Comparison of ENCODE assay signal across 8 cellular contexts in the genomic region with DNA sequence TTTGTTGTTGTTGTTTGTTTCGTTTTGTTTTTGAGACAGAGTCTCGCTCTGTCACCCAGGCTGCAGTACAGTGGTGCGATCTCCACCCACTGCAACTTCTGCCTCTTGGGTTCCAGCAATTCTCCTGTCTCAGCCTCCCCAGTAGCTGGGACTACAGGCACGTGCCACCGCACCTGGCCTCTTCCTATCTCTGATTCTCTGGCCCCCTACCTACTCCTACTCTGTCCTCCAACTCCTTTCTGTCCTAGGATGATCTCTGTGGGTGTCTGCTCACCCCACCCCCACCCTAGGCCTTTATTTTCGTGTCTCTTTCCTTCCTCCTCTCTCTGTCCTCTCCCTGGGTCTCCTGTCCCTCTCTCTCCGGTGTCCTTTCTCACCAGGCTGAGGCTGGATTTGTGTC. TPM values are rescaled to one million over a fixed set of nuclear protein-coding genes. Genes with fewer than 3 reads are reported as not detected.
DNase-seq lines count a peak whose midpoint lies in the region; ATAC-seq, FAIRE-seq and TF ChIP-seq lines count a peak whose summit lies in the region.

No MANE protein-coding gene starts in this region.

- H3K23ac ChIP-seq in mesendoderm (ENCODE audit: low read length): no peak overlapping the region

- no peak for TF ChIP-seq RAD21 in A549 (conservative IDR thresholded peaks at IDR 0.05 in 1 of 2, IDR thresholded peaks at IDR 0.05 in 1 of 2)

- peak overlapping the region; percentile 99 for H3K27ac Mint-ChIP-seq in activated naive CD4-positive, alpha-beta T cell treated with anti-CD3 and anti-CD28 coated beads, Interleukin-2, amount 50 U/mL, for 72 hours

- ATAC-seq in A549: no peak
- no peak for ATAC-seq in activated naive CD4-positive, alpha-beta T cell treated with anti-CD3 and anti-CD28 coated beads, Interleukin-2, amount 50 U/mL, for 72 hours

- no peak overlapping the region for H3K4ac ChIP-seq in mesendoderm (ENCODE audit: low read depth, low read length)

- peak overlapping the region; percentile 73 for H3K4me2 ChIP-seq in A549
- peak overlapping the region; percentile 4 for H3K4me2 ChIP-seq in mesendoderm (ENCODE audit: low read length)

- H3K56ac ChIP-seq in mesendoderm (ENCODE audit: low read length): no peak overlapping the region

- no peak overlapping the region for H2BK5ac ChIP-seq in mesendoderm (ENCODE audit: low read length)

- H4K5ac ChIP-seq in mesendoderm (ENCODE audit: low read length): no peak overlapping the region

- no peaks in the 10 kb centered on the region for H3K27me3 ChIP-seq in H7 (ENCODE audit: control insufficient read depth, insufficient read depth, low read length)
- no peaks in the 10 kb centered on the region for H3K27me3 ChIP-seq in mesendoderm (ENCODE audit: insufficient read depth, low read length, poor library complexity)

- TF ChIP-seq EP300 in A549 (IDR thresholded peaks at IDR 0.05): no peak

- H2BK120ac ChIP-seq in mesendoderm (ENCODE audit: low read depth, low read length): no peak overlapping the region

- H3K4me1 ChIP-seq in A549: peaks cover 16% of the 10 kb centered on the region
- no peaks in the 10 kb centered on the region for H3K4me1 ChIP-seq in mesendoderm (ENCODE audit: control insufficient read depth, low read depth, low read length)

- peak overlapping the region in 1 of 2 experiments; percentile 89; a peak in 3 of 6 replicates for H3K27ac ChIP-seq in A549
- no peak overlapping the region for H3K27ac ChIP-seq in mesendoderm (ENCODE audit: low read depth, low read length)

- CTCF ChIA-PET in A549 (lab: Yijun Ruan, JAX): interaction anchor here (0.6 to 19.0 kb wide), 6 partner anchors 21 to 478 kb away, joined by 3 to 244 read pairs (median 48); partner anchors contain the start of genes FLT3LG, GFY and KASH5

- no peak overlapping the region for H2BK15ac ChIP-seq in mesendoderm (replicated peaks; ENCODE audit: low read depth)

- peaks cover 7% of the 10 kb centered on the region for H3K36me3 ChIP-seq in H7 (replicated peaks; ENCODE audit: control insufficient read depth, insufficient read depth, low read length)
- H3K36me3 ChIP-seq in mesendoderm (ENCODE audit: control insufficient read depth, insufficient read depth, low read length): peaks cover 5% of the 10 kb centered on the region

- POLR2A ChIA-PET in A549 (lab: Yijun Ruan, JAX): interaction anchor here (0.7 kb wide), 1 partner anchor 44 kb away, joined by 3 read pairs; no protein-coding TSS in a partner anchor

- FAIRE-seq in A549 (lab: Jason Lieb, UNC) (no peak), H54 (lab: Jason Lieb, UNC) (no peak)

- TF ChIP-seq CTCF in A549 (IDR thresholded peaks at IDR 0.05): no peak

- H3K4me3 ChIP-seq in A549 (peak overlapping the region; percentile 72), H7 (ENCODE audit: insufficient read depth, low read depth, low read length) (no peak overlapping the region), mesendoderm (ENCODE audit: low read length) (no peak overlapping the region)

- peaks cover 11% of the 10 kb centered on the region for H3K79me1 ChIP-seq in mesendoderm (ENCODE audit: low read length)

- H3K36me3 Mint-ChIP-seq in activated naive CD4-positive, alpha-beta T cell treated with anti-CD3 and anti-CD28 coated beads, Interleukin-2, amount 50 U/mL, for 72 hours: peaks cover 11 to 48% of the 10 kb centered on the region in 2 donors

- H3K79me2 ChIP-seq in mesendoderm (ENCODE audit: control insufficient read depth, insufficient read depth, low read length): peaks cover 6% of the 10 kb centered on the region

- DNase-seq in A549 (ENCODE audit: low read depth in 1 of 2, low spot score in 1 of 2): no peak
- DNase-seq in H7: peak; percentile 3
- DNase-seq in activated naive CD4-positive, alpha-beta T cell treated with anti-CD3 and anti-CD28 coated beads, Interleukin-2, amount 50 U/mL, for 72 hours (ENCODE audit: low spot score in 2 of 2): no peak
- DNase-seq in mesendoderm: no peak
- no peak for DNase-seq in epidermal melanocyte (ENCODE audit: insufficient read length, low spot score)
- no peak for DNase-seq in H54 (ENCODE audit: insufficient read length, low spot score)
- no peak for DNase-seq in NCI-H2107 (lab: John Stamatoyannopoulos, UW)
- DNase-seq in SKM-1 treated with dmso at 0.1 percent for 144 hours (lab: John Stamatoyannopoulos, UW; ENCODE audit: unreplicated experiment): no peak

- H3K9ac ChIP-seq in mesendoderm (ENCODE audit: low read length): peak overlapping the region; percentile 23

- TF ChIP-seq POLR2A in A549 (IDR thresholded peaks at IDR 0.05; ENCODE audit: low read length): no peak
- no peak for TF ChIP-seq POLR2A in H54 (IDR thresholded peaks at IDR 0.05; ENCODE audit: low read depth, low read length)

- no peaks in the 10 kb centered on the region for H3K9me3 Mint-ChIP-seq in activated naive CD4-positive, alpha-beta T cell treated with anti-CD3 and anti-CD28 coated beads, Interleukin-2, amount 50 U/mL, for 72 hours

- no peak overlapping the region for H2AK5ac ChIP-seq in mesendoderm (ENCODE audit: low read length)

- 90% methylated on average over 7 of the region's 7 CpGs for WGBS in A549 (ENCODE audit: missing lambda C conversion rate)
- WGBS in mesendoderm (ENCODE audit: extremely low coverage, insufficient coverage, low lambda C conversion rate): no CpG with 5 or more reads among the region's 7 CpGs

- H3K9me3 ChIP-seq in A549: no peaks in the 10 kb centered on the region

- no peak overlapping the region for H4K8ac ChIP-seq in mesendoderm (ENCODE audit: low read depth, low read length)

- H3K18ac ChIP-seq in mesendoderm (ENCODE audit: low read length): no peak overlapping the region

TF ChIP-seq in A549, 52 proteins besides CTCF, POLR2A, EP300 and RAD21 (continues in another document):
- TF ChIP-seq ESRRA (IDR thresholded peaks at IDR 0.05; ENCODE audit: borderline replicate concordance, low read length) (no peak), KDM5A (IDR thresholded peaks at IDR 0.05) (no peak), CBX2 (IDR thresholded peaks at IDR 0.05; ENCODE audit: borderline replicate concordance, low read depth) (no peak)
- TF ChIP-seq, protein P1, sequence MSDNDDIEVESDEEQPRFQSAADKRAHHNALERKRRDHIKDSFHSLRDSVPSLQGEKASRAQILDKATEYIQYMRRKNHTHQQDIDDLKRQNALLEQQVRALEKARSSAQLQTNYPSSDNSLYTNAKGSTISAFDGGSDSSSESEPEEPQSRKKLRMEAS (IDR thresholded peaks at IDR 0.05): no peak

RNA-seq across cellular contexts. Expression of gene PIH1D1, which starts 1.2 kb away (rescaled TPM):
- polyA plus RNA-seq in A549 (2011; rRNA removed): 74.1 and 89.7 TPM in 2 replicates
- polyA plus RNA-seq in A549 (2012; cell fraction: cytosol; rRNA removed): 92.0 and 116 TPM in 2 replicates
- 177 and 228 TPM in 2 replicates for polyA plus RNA-seq in A549 (2012; cell fraction: nucleus; rRNA removed)
- polyA plus RNA-seq in A549 (2017; fragmentation: RNase III; extraction: RNeasy Plus Mini Kit Qiagen cat#74134 plus additional on column Dnase treatment): 96.8 to 114 TPM (median 113 TPM) in 3 replicates
- 58.1 and 66.8 TPM in 2 replicates for polyA minus RNA-seq in A549 (2011; rRNA and poly(A)+ RNA removed)
- 172 and 194 TPM in 2 replicates for total RNA-seq in H7 (2014; rRNA removed; shearing (Covaris generic))
- total RNA-seq in activated naive CD4-positive, alpha-beta T cell treated with anti-CD3 and anti-CD28 coated beads, Interleukin-2, amount 50 U/mL, for 72 hours: 100 to 1,000 TPM in 1 of 2 donors, 10 to 100 TPM in 1; 92.9 to 184 TPM
- polyA plus RNA-seq in mesendoderm (2013, experiment 1 of 2): 102 TPM
- 102 TPM for polyA plus RNA-seq in mesendoderm (2013, experiment 2 of 2)

RNA-seq across cellular contexts. Expression of gene ALDH16A1, which starts 2.6 kb away (rescaled TPM):
- polyA plus RNA-seq in A549 (2011; rRNA removed) (9.7 and 10.2 TPM in 2 replicates), A549 (2017; fragmentation: RNase III; extraction: RNeasy Plus Mini Kit Qiagen cat#74134 plus additional on column Dnase treatment) (19.9 to 23.0 TPM (median 23.0 TPM) in 3 replicates)
- 29.9 and 37.0 TPM in 2 replicates for polyA plus RNA-seq in A549 (2012; cell fraction: cytosol; rRNA removed)
- polyA plus RNA-seq in A549 (2012; cell fraction: nucleus; rRNA removed): 94.1 and 133 TPM in 2 replicates
- 9.3 and 10.6 TPM in 2 replicates for polyA minus RNA-seq in A549 (2011; rRNA and poly(A)+ RNA removed)
- total RNA-seq in H7 (2014; rRNA removed; shearing (Covaris generic)): 55.5 and 62.2 TPM in 2 replicates
- 10 to 100 TPM; 22.6 to 34.0 TPM for total RNA-seq in activated naive CD4-positive, alpha-beta T cell treated with anti-CD3 and anti-CD28 coated beads, Interleukin-2, amount 50 U/mL, for 72 hours
- polyA plus RNA-seq in mesendoderm (2013, experiment 1 of 2): 17.6 TPM
- 16.0 TPM for polyA plus RNA-seq in mesendoderm (2013, experiment 2 of 2)

RNA-seq across cellular contexts. Expression of gene SLC17A7, which starts 9.1 kb away (rescaled TPM):
- polyA plus RNA-seq in A549 (2011; rRNA removed) (0.48 and 0.50 TPM in 2 replicates), A549 (2017; fragmentation: RNase III; extraction: RNeasy Plus Mini Kit Qiagen cat#74134 plus additional on column Dnase treatment) (0.35 to 0.44 TPM (median 0.39 TPM) in 3 replicates)
- polyA plus RNA-seq in A549 (2012; cell fraction: cytosol; rRNA removed): 0.38 and 0.45 TPM in 2 replicates
- 0.45 and 0.54 TPM in 2 replicates for polyA plus RNA-seq in A549 (2012; cell fraction: nucleus; rRNA removed)
- polyA minus RNA-seq in A549 (2011; rRNA and poly(A)+ RNA removed): 0.41 and 0.83 TPM in 2 replicates
- total RNA-seq in H7 (2014; rRNA removed; shearing (Covaris generic)): 0.14 and 0.26 TPM in 2 replicates
- total RNA-seq in activated naive CD4-positive, alpha-beta T cell treated with anti-CD3 and anti-CD28 coated beads, Interleukin-2, amount 50 U/mL, for 72 hours: under 1 TPM; 0.20 to 0.33 TPM
- 0.48 TPM for polyA plus RNA-seq in mesendoderm (2013, experiment 1 of 2)
- 0.43 TPM for polyA plus RNA-seq in mesendoderm (2013, experiment 2 of 2)

RNA-seq across cellular contexts. Expression of gene FLT3LG, which starts 23.6 kb away (rescaled TPM):
- polyA plus RNA-seq in A549 (2011; rRNA removed) (0.42 and 0.58 TPM in 2 replicates), A549 (2017; fragmentation: RNase III; extraction: RNeasy Plus Mini Kit Qiagen cat#74134 plus additional on column Dnase treatment) (0.99 to 1.2 TPM (median 1.0 TPM) in 3 replicates)
- 0.75 and 1.4 TPM in 2 replicates for polyA plus RNA-seq in A549 (2012; cell fraction: cytosol; rRNA removed)
- 1.9 and 2.2 TPM in 2 replicates for polyA plus RNA-seq in A549 (2012; cell fraction: nucleus; rRNA removed)
- polyA minus RNA-seq in A549 (2011; rRNA and poly(A)+ RNA removed): 0.41 and 0.92 TPM in 2 replicates
- total RNA-seq in H7 (2014; rRNA removed; shearing (Covaris generic)): 0.55 and 1.6 TPM in 2 replicates
- 10 to 100 TPM; 49.1 to 64.4 TPM for total RNA-seq in activated naive CD4-positive, alpha-beta T cell treated with anti-CD3 and anti-CD28 coated beads, Interleukin-2, amount 50 U/mL, for 72 hours
- polyA plus RNA-seq in mesendoderm (2013, experiment 1 of 2): 0.53 TPM
- 0.71 TPM for polyA plus RNA-seq in mesendoderm (2013, experiment 2 of 2)

RNA-seq across cellular contexts. Expression of gene GFY, which starts 25.2 kb away (rescaled TPM):
- polyA plus RNA-seq in A549 (2011; rRNA removed) (0.06 TPM in 1 of 2 replicates, not detected in the other), A549 (2017; fragmentation: RNase III; extraction: RNeasy Plus Mini Kit Qiagen cat#74134 plus additional on column Dnase treatment) (0.16 to 0.18 TPM in 2 of 3 replicates, not detected in the other)
- 0.09 and 0.10 TPM in 2 replicates for polyA plus RNA-seq in A549 (2012; cell fraction: cytosol; rRNA removed)
- 0.14 TPM in 1 of 2 replicates, not detected in the other for polyA plus RNA-seq in A549 (2012; cell fraction: nucleus; rRNA removed)
- polyA minus RNA-seq in A549 (2011; rRNA and poly(A)+ RNA removed): not detected in 2 replicates
- total RNA-seq in H7 (2014; rRNA removed; shearing (Covaris generic)): not detected in 2 replicates
- not detected for total RNA-seq in activated naive CD4-positive, alpha-beta T cell treated with anti-CD3 and anti-CD28 coated beads, Interleukin-2, amount 50 U/mL, for 72 hours
- 0.29 TPM for polyA plus RNA-seq in mesendoderm (2013, experiment 1 of 2)
- 0.39 TPM for polyA plus RNA-seq in mesendoderm (2013, experiment 2 of 2)
